1 cellular context compared by ENCODE assay signal in the genomic region with DNA sequence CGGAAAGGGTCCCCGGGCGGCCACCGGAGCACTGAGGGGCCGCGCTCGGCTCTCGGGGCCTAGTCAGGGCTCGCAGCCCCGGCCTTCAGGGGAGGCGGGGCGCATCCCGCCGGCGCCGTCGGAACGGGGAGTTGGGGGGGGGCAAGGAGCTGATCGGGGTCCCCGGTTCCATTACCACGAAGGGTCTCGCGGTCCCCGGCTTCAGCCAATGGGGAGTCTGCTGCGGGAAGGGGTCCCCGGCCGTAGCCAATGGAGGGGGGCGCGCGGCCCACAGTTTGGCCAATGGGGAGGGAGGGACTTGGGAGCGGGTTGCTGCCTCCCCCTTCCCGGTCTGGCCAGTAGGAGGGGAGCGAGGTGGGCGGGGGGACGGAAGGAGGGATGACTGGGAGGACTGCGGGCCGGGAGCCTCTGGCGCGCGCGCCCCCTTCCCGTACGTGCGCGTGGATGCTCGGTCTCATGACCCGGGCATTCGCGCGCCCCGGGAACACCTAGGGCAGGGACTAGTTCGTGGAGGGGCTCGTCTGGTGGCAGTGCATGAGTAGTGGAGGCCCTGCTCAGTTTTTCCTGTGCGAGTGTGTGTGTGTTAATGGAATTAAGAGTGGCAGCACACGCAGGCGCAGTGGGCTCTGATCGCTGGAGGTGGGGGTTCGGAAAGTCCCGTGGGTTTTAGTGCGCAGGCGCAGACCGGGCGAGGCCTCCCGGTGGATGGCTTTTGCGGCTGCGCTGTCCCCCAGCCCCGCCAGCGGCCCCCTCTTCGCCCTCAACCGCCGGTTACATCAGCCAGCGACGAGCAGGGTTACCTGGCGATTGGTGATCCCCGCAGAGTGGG.
A peak's percentile ranks its signal among the peaks of the same experiment; 100 is the strongest.
TF ChIP-seq lines count a peak whose summit lies in the region.

No MANE protein-coding gene starts in this region.

TF ChIP-seq in HepG2, 621 proteins besides CTCF, POLR2A, EP300 and RAD21 (continued from another document and continues in another):
- TF ChIP-seq, protein P1, sequence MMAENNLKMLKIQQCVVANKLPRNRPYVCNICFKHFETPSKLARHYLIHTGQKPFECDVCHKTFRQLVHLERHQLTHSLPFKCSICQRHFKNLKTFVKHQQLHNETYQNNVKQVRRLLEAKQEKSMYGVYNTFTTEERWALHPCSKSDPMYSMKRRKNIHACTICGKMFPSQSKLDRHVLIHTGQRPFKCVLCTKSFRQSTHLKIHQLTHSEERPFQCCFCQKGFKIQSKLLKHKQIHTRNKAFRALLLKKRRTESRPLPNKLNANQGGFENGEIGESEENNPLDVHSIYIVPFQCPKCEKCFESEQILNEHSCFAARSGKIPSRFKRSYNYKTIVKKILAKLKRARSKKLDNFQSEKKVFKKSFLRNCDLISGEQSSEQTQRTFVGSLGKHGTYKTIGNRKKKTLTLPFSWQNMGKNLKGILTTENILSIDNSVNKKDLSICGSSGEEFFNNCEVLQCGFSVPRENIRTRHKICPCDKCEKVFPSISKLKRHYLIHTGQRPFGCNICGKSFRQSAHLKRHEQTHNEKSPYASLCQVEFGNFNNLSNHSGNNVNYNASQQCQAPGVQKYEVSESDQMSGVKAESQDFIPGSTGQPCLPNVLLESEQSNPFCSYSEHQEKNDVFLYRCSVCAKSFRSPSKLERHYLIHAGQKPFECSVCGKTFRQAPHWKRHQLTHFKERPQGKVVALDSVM (CRISPR knock-in tag; IDR thresholded peaks at IDR 0.05): peak; percentile 14; the same call in 1 of the 2 replicates
- TF ChIP-seq, protein P2, sequence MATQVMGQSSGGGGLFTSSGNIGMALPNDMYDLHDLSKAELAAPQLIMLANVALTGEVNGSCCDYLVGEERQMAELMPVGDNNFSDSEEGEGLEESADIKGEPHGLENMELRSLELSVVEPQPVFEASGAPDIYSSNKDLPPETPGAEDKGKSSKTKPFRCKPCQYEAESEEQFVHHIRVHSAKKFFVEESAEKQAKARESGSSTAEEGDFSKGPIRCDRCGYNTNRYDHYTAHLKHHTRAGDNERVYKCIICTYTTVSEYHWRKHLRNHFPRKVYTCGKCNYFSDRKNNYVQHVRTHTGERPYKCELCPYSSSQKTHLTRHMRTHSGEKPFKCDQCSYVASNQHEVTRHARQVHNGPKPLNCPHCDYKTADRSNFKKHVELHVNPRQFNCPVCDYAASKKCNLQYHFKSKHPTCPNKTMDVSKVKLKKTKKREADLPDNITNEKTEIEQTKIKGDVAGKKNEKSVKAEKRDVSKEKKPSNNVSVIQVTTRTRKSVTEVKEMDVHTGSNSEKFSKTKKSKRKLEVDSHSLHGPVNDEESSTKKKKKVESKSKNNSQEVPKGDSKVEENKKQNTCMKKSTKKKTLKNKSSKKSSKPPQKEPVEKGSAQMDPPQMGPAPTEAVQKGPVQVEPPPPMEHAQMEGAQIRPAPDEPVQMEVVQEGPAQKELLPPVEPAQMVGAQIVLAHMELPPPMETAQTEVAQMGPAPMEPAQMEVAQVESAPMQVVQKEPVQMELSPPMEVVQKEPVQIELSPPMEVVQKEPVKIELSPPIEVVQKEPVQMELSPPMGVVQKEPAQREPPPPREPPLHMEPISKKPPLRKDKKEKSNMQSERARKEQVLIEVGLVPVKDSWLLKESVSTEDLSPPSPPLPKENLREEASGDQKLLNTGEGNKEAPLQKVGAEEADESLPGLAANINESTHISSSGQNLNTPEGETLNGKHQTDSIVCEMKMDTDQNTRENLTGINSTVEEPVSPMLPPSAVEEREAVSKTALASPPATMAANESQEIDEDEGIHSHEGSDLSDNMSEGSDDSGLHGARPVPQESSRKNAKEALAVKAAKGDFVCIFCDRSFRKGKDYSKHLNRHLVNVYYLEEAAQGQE (IDR thresholded peaks at IDR 0.05; ENCODE audit: borderline replicate concordance in 1 of 2, low read depth in 1 of 2, low read length in 2 of 2): no peak
- TF ChIP-seq ZNF746 (CRISPR knock-in tag; IDR thresholded peaks at IDR 0.05) (peak; percentile 66; the same call in 1 of the 2 replicates), HNRNPK (IDR thresholded peaks at IDR 0.05; ENCODE audit: low read depth, low read length, poor library complexity, severe bottlenecking) (peak; percentile 80), ZNF446 (CRISPR knock-in tag; IDR thresholded peaks at IDR 0.05) (peak; percentile 62; the same call in 1 of the 2 replicates), DPF2 (CRISPR knock-in tag; IDR thresholded peaks at IDR 0.05; ENCODE audit: borderline replicate concordance, low read depth) (no peak), NFYB (CRISPR knock-in tag; IDR thresholded peaks at IDR 0.05) (peak; percentile 91), ZFP90 (CRISPR knock-in tag; IDR thresholded peaks at IDR 0.05; ENCODE audit: borderline replicate concordance) (0 out of 2 replicates have a peak, but pooled peaks have one; percentile 67), MEIS1 (CRISPR knock-in tag; IDR thresholded peaks at IDR 0.05; ENCODE audit: borderline replicate concordance) (0 out of 2 replicates have a peak, but pooled peaks have one; percentile 56), MTF2 (CRISPR knock-in tag; IDR thresholded peaks at IDR 0.05; ENCODE audit: borderline replicate concordance) (0 out of 2 replicates have a peak, but pooled peaks have one; percentile 46), ZFYVE20 (CRISPR knock-in tag; IDR thresholded peaks at IDR 0.05; ENCODE audit: borderline replicate concordance, low read depth) (no peak), TBP (CRISPR knock-in tag; IDR thresholded peaks at IDR 0.05) (0 out of 2 replicates have a peak, but pooled peaks have one; percentile 88), KLF6 (CRISPR knock-in tag; IDR thresholded peaks at IDR 0.05) (0 out of 2 replicates have a peak, but pooled peaks have one; percentile 41), RFXANK (CRISPR knock-in tag; IDR thresholded peaks at IDR 0.05) (0 out of 2 replicates have a peak, but pooled peaks have one; percentile 46), REPIN1 (CRISPR knock-in tag; IDR thresholded peaks at IDR 0.05; ENCODE audit: borderline replicate concordance, low read depth) (0 out of 2 replicates have a peak, but pooled peaks have one; percentile 10), ZNF605 (CRISPR knock-in tag; IDR thresholded peaks at IDR 0.05) (no peak), CEBPB (IDR thresholded peaks at IDR 0.05; ENCODE audit: borderline replicate concordance, low read depth, low read length) (peak; percentile 20; the same call in 1 of the 2 replicates), HNF4A (CRISPR knock-in tag; IDR thresholded peaks at IDR 0.05) (peak; percentile 5; the same call in 1 of the 2 replicates), ZNF589 (CRISPR knock-in tag; conservative IDR thresholded peaks at IDR 0.05) (peak; percentile 90; the same call in 1 of the 2 replicates), HIVEP1 (CRISPR knock-in tag; IDR thresholded peaks at IDR 0.05) (peak; percentile 74), PHB2 (IDR thresholded peaks at IDR 0.05; ENCODE audit: partially characterized antibody) (no peak), ZNF556 (CRISPR knock-in tag; IDR thresholded peaks at IDR 0.05; ENCODE audit: borderline replicate concordance) (no peak; the same call in 1 of the 2 replicates), ZNF34 (CRISPR knock-in tag; IDR thresholded peaks at IDR 0.05; ENCODE audit: borderline replicate concordance) (no peak), NAIF1 (CRISPR knock-in tag; IDR thresholded peaks at IDR 0.05; ENCODE audit: borderline replicate concordance) (no peak), MATR3 (CRISPR knock-in tag; IDR thresholded peaks at IDR 0.05) (no peak), KDM3A (CRISPR knock-in tag; IDR thresholded peaks at IDR 0.05; ENCODE audit: low read depth) (0 out of 2 replicates have a peak, but pooled peaks have one; percentile 26), AGO2 (optimal IDR thresholded peaks at IDR 0.05; ENCODE audit: low read depth, low read length) (peak; percentile 94)
- TF ChIP-seq, protein P3, sequence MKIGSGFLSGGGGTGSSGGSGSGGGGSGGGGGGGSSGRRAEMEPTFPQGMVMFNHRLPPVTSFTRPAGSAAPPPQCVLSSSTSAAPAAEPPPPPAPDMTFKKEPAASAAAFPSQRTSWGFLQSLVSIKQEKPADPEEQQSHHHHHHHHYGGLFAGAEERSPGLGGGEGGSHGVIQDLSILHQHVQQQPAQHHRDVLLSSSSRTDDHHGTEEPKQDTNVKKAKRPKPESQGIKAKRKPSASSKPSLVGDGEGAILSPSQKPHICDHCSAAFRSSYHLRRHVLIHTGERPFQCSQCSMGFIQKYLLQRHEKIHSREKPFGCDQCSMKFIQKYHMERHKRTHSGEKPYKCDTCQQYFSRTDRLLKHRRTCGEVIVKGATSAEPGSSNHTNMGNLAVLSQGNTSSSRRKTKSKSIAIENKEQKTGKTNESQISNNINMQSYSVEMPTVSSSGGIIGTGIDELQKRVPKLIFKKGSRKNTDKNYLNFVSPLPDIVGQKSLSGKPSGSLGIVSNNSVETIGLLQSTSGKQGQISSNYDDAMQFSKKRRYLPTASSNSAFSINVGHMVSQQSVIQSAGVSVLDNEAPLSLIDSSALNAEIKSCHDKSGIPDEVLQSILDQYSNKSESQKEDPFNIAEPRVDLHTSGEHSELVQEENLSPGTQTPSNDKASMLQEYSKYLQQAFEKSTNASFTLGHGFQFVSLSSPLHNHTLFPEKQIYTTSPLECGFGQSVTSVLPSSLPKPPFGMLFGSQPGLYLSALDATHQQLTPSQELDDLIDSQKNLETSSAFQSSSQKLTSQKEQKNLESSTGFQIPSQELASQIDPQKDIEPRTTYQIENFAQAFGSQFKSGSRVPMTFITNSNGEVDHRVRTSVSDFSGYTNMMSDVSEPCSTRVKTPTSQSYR (CRISPR knock-in tag; IDR thresholded peaks at IDR 0.05; ENCODE audit: borderline replicate concordance): peak; percentile 4; the same call in 1 of the 2 replicates
- TF ChIP-seq, protein P4, sequence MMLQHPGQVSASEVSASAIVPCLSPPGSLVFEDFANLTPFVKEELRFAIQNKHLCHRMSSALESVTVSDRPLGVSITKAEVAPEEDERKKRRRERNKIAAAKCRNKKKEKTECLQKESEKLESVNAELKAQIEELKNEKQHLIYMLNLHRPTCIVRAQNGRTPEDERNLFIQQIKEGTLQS (CRISPR knock-in tag; IDR thresholded peaks at IDR 0.05): peak; percentile 60
- TF ChIP-seq, protein P5, sequence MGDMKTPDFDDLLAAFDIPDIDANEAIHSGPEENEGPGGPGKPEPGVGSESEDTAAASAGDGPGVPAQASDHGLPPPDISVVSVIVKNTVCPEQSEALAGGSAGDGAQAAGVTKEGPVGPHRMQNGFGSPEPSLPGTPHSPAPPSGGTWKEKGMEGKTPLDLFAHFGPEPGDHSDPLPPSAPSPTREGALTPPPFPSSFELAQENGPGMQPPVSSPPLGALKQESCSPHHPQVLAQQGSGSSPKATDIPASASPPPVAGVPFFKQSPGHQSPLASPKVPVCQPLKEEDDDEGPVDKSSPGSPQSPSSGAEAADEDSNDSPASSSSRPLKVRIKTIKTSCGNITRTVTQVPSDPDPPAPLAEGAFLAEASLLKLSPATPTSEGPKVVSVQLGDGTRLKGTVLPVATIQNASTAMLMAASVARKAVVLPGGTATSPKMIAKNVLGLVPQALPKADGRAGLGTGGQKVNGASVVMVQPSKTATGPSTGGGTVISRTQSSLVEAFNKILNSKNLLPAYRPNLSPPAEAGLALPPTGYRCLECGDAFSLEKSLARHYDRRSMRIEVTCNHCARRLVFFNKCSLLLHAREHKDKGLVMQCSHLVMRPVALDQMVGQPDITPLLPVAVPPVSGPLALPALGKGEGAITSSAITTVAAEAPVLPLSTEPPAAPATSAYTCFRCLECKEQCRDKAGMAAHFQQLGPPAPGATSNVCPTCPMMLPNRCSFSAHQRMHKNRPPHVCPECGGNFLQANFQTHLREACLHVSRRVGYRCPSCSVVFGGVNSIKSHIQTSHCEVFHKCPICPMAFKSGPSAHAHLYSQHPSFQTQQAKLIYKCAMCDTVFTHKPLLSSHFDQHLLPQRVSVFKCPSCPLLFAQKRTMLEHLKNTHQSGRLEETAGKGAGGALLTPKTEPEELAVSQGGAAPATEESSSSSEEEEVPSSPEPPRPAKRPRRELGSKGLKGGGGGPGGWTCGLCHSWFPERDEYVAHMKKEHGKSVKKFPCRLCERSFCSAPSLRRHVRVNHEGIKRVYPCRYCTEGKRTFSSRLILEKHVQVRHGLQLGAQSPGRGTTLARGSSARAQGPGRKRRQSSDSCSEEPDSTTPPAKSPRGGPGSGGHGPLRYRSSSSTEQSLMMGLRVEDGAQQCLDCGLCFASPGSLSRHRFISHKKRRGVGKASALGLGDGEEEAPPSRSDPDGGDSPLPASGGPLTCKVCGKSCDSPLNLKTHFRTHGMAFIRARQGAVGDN (CRISPR knock-in tag; IDR thresholded peaks at IDR 0.05): peak; percentile 83
- TF ChIP-seq, protein P6, sequence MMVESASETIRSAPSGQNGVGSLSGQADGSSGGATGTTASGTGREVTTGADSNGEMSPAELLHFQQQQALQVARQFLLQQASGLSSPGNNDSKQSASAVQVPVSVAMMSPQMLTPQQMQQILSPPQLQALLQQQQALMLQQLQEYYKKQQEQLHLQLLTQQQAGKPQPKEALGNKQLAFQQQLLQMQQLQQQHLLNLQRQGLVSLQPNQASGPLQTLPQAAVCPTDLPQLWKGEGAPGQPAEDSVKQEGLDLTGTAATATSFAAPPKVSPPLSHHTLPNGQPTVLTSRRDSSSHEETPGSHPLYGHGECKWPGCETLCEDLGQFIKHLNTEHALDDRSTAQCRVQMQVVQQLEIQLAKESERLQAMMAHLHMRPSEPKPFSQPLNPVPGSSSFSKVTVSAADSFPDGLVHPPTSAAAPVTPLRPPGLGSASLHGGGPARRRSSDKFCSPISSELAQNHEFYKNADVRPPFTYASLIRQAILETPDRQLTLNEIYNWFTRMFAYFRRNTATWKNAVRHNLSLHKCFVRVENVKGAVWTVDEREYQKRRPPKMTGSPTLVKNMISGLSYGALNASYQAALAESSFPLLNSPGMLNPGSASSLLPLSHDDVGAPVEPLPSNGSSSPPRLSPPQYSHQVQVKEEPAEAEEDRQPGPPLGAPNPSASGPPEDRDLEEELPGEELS (CRISPR knock-in tag; IDR thresholded peaks at IDR 0.05): peak; percentile 36
- TF ChIP-seq, protein P7, sequence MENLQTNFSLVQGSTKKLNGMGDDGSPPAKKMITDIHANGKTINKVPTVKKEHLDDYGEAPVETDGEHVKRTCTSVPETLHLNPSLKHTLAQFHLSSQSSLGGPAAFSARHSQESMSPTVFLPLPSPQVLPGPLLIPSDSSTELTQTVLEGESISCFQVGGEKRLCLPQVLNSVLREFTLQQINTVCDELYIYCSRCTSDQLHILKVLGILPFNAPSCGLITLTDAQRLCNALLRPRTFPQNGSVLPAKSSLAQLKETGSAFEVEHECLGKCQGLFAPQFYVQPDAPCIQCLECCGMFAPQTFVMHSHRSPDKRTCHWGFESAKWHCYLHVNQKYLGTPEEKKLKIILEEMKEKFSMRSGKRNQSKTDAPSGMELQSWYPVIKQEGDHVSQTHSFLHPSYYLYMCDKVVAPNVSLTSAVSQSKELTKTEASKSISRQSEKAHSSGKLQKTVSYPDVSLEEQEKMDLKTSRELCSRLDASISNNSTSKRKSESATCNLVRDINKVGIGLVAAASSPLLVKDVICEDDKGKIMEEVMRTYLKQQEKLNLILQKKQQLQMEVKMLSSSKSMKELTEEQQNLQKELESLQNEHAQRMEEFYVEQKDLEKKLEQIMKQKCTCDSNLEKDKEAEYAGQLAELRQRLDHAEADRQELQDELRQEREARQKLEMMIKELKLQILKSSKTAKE (CRISPR knock-in tag; IDR thresholded peaks at IDR 0.05; ENCODE audit: borderline replicate concordance): peak; percentile 14; the same call in 1 of the 2 replicates
- TF ChIP-seq, protein P8, sequence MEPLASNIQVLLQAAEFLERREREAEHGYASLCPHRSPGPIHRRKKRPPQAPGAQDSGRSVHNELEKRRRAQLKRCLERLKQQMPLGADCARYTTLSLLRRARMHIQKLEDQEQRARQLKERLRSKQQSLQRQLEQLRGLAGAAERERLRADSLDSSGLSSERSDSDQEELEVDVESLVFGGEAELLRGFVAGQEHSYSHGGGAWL (CRISPR knock-in tag; IDR thresholded peaks at IDR 0.05): 0 out of 2 replicates have a peak, but pooled peaks have one; percentile 38
- TF ChIP-seq, protein P9, sequence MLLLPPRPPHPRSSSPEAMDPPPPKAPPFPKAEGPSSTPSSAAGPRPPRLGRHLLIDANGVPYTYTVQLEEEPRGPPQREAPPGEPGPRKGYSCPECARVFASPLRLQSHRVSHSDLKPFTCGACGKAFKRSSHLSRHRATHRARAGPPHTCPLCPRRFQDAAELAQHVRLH (CRISPR knock-in tag; IDR thresholded peaks at IDR 0.05; ENCODE audit: borderline replicate concordance, low read depth): peak; percentile 50; the same call in 1 of the 2 replicates
